In genomic region chr1:94743866-94744265, GRCh38 we compare ENCODE assay signal across 15 cellular contexts.
A peak's percentile ranks its signal among the peaks of the same experiment; 100 is the strongest.
DNase-seq lines count a peak whose midpoint lies in the region; ATAC-seq and TF ChIP-seq lines count a peak whose summit lies in the region.
"Had no signal": no experiment of that assay in that cellular context is flagged by ENCODE, and none has a peak within 500 bp of the region (broad histone marks: within the 10 kb centered on the region; RNA-seq: fewer than 3 reads in every experiment).

No MANE protein-coding gene starts in this region.

- H3K4me3 ChIP-seq in esophagus muscularis mucosa = no peak overlapping the region
- no peak overlapping the region for H3K4me3 ChIP-seq in Karpas-422 (ENCODE audit: low read length)
- H3K4me3 ChIP-seq in A673 (ENCODE audit: low read depth, low read length, poor library complexity, severe bottlenecking) = no peak overlapping the region
- H3K4me3 ChIP-seq: BLaER1, ovary had no signal

- no peak for ATAC-seq in HG03521 (IDR thresholded peaks at IDR 0.05; ENCODE audit: unreplicated experiment)

- POLR2A ChIA-PET in A673 (lab: Charles Lee; ENCODE audit: low non-redundant PET) = no interaction called here

- peak overlapping the region; percentile 89 for H3K27ac Mint-ChIP-seq in osteocyte (ENCODE audit: unreplicated experiment)
- H3K27ac Mint-ChIP-seq: stimulated activated naive CD8-positive, alpha-beta T cell treated with anti-CD3 and anti-CD28 coated beads, Interleukin-15, Interleukin-2, amounts not matched to agents 100 ng/mL and 50 ng/mL, for 24 hours had no signal

- H3K9me3 ChIP-seq in esophagus muscularis mucosa = no peaks in the 10 kb centered on the region
- H3K9me3 ChIP-seq in Karpas-422 (ENCODE audit: low read length) = no peaks in the 10 kb centered on the region
- no peaks in the 10 kb centered on the region for H3K9me3 ChIP-seq in A673 (ENCODE audit: low read depth, low read length, poor library complexity, severe bottlenecking)
- H3K9me3 ChIP-seq: BLaER1, ovary had no signal

- H3K4me3 Mint-ChIP-seq in osteocyte (ENCODE audit: unreplicated experiment) = no peak overlapping the region
- H3K4me3 Mint-ChIP-seq: stimulated activated naive CD8-positive, alpha-beta T cell treated with anti-CD3 and anti-CD28 coated beads, Interleukin-15, Interleukin-2, amounts not matched to agents 100 ng/mL and 50 ng/mL, for 24 hours had no signal

- H2AFZ ChIP-seq in Karpas-422 (ENCODE audit: low read length) = no peak overlapping the region

- H3K9ac ChIP-seq in Karpas-422 (ENCODE audit: low read length) = no peak overlapping the region
- H3K9ac ChIP-seq: BLaER1 had no signal

- H3K4me1 Mint-ChIP-seq in osteocyte (ENCODE audit: unreplicated experiment) = peaks cover 68% of the 10 kb centered on the region

- no peaks in the 10 kb centered on the region for H3K27me3 Mint-ChIP-seq in osteocyte (ENCODE audit: unreplicated experiment)

- H4K20me1 ChIP-seq in Karpas-422 (ENCODE audit: insufficient read depth, low read depth, low read length) = no peaks in the 10 kb centered on the region
- H4K20me1 ChIP-seq: BLaER1 had no signal

- TF ChIP-seq CTCF in esophagus muscularis mucosa (IDR thresholded peaks at IDR 0.05) (no peak), osteocyte (IDR thresholded peaks at IDR 0.05) (no peak), A673 (conservative IDR thresholded peaks at IDR 0.05; ENCODE audit: low read depth, low read length) (no peak)

- peaks cover 2% of the 10 kb centered on the region for H3K36me3 Mint-ChIP-seq in osteocyte (ENCODE audit: unreplicated experiment)

- no peaks in the 10 kb centered on the region for H3K79me2 ChIP-seq in Karpas-422 (ENCODE audit: low read length)

- 53% methylated on average over 1 of the region's 1 CpG for WGBS in esophagus muscularis mucosa

- H3K36me3 ChIP-seq in esophagus muscularis mucosa (no peaks in the 10 kb centered on the region), Karpas-422 (ENCODE audit: insufficient read depth, low read length) (no peaks in the 10 kb centered on the region), A673 (ENCODE audit: insufficient read depth, low read length, poor library complexity, severe bottlenecking) (no peaks in the 10 kb centered on the region)
- H3K36me3 ChIP-seq: BLaER1, ovary had no signal

- CTCF ChIA-PET in A673 (lab: Charles Lee) = no interaction called here

- BruUV-seq in A673 (replicated peaks; lab: Mats Ljungman, UMichigan) = no TSS peak

- no peaks in the 10 kb centered on the region for H3K27me3 ChIP-seq in esophagus muscularis mucosa
- no peaks in the 10 kb centered on the region for H3K27me3 ChIP-seq in Karpas-422 (ENCODE audit: low read length)
- no peaks in the 10 kb centered on the region for H3K27me3 ChIP-seq in A673 (replicated peaks; ENCODE audit: insufficient read depth, low read depth, low read length, poor library complexity)
- H3K27me3 ChIP-seq: BLaER1, ovary had no signal

- H3K9me3 Mint-ChIP-seq in osteocyte (ENCODE audit: unreplicated experiment) = no peaks in the 10 kb centered on the region

- intact Hi-C loops in esophagus muscularis mucosa (cut with DNase I) = no loop called here
- intact Hi-C loops in A673 (cut with micrococcal nuclease; ENCODE audit: unreplicated experiment) = no loop called here

- H3K4me1 ChIP-seq in esophagus muscularis mucosa (peaks cover 8 to 16% (median 14%) of the 10 kb centered on the region in 4 donors), Karpas-422 (ENCODE audit: low read length) (no peaks in the 10 kb centered on the region), A673 (ENCODE audit: insufficient read depth, low read length, poor library complexity, severe bottlenecking) (no peaks in the 10 kb centered on the region)
- H3K4me1 ChIP-seq: BLaER1 had no signal

- H3K9me2 ChIP-seq in Karpas-422 (replicated peaks; ENCODE audit: insufficient read depth, low read length) = no peaks in the 10 kb centered on the region

- TF ChIP-seq EP300 in esophagus muscularis mucosa (IDR thresholded peaks at IDR 0.05) = no peak

- TF ChIP-seq POLR2A in esophagus muscularis mucosa (IDR thresholded peaks at IDR 0.05; ENCODE audit: low read depth) = no peak

- peak overlapping the region; percentile 5 to 78 (median 56) for H3K27ac ChIP-seq in esophagus muscularis mucosa (replicated peaks in 1 of 4)
- no peak overlapping the region for H3K27ac ChIP-seq in Karpas-422 (ENCODE audit: low read length)
- H3K27ac ChIP-seq in A673 (ENCODE audit: low read depth, low read length, poor library complexity, severe bottlenecking) = no peak overlapping the region
- H3K27ac ChIP-seq: BLaER1, ovary had no signal

- peak; percentile 46 for DNase-seq in H4 (ENCODE audit: low spot score)
- peak; percentile 56 for DNase-seq in NCI-H345 (lab: John Stamatoyannopoulos, UW)
- DNase-seq in esophagus muscularis mucosa (ENCODE audit: extremely low spot score) = peak; percentile 68
- DNase-seq in osteocyte (ENCODE audit: extremely low spot score, unreplicated experiment) = no peak
- DNase-seq in Karpas-422 = no peak
- DNase-seq in A673 (ENCODE audit: low spot score) = no peak
- DNase-seq in epidermal melanocyte (ENCODE audit: insufficient read length, low spot score) = no peak
- DNase-seq: dermis blood vessel endothelial cell, KG1, NCI-H526 treated with DMSO at 0.1 percent for 48 hours, ovary, SHP77 had no signal

- no peak overlapping the region for H3K4me2 ChIP-seq in Karpas-422 (ENCODE audit: low read depth, low read length, poor library complexity, severe bottlenecking)
- H3K4me2 ChIP-seq: BLaER1 had no signal

Comparison
In these comparisons a context has a peak if more than half of its experiments do, and no peak if none do; other contexts are left out.
1. DNase-seq: peak in H4 (single experiment), NCI-H345 (single experiment) and esophagus muscularis mucosa (single experiment); none in osteocyte (single experiment), Karpas-422 (single experiment), A673 (single experiment) and epidermal melanocyte (single experiment).
2. H3K27ac ChIP-seq: peak in esophagus muscularis mucosa (4 of 4); none in Karpas-422 (single experiment) and A673 (single experiment).